Comparison of ENCODE assay signal across 1 cellular context in the genomic region with DNA sequence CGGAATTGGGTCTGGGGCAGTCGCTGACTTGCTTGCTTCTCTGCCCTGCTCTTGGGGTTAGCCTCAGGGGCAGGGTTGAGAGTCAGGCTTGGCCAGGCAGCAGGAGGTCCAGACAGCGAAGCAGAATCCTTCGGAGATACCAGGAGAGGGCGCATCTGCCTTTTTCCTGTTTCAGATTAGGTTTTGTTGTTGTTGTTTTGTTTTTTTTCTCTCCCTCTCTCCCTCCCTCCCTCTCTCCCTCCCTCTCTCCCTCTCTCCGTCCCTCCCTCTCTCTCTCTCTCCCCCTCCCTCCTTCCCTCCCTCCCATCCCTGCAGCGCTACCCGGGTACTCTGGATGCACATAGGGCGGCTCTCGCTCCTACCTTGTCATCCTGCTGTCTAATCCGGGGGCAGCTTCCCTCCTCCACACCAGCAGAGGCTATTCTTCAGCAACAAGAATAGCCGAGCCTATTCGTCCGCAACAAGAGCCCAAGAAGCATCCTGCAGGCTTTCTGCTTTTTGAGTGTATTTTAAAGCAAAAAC.
TF ChIP-seq lines count a peak whose summit lies in the region.

No MANE protein-coding gene starts in this region.

TF ChIP-seq in HEK293, 187 proteins besides CTCF, POLR2A, EP300 and RAD21 (continued from another document):
- TF ChIP-seq, protein P1, sequence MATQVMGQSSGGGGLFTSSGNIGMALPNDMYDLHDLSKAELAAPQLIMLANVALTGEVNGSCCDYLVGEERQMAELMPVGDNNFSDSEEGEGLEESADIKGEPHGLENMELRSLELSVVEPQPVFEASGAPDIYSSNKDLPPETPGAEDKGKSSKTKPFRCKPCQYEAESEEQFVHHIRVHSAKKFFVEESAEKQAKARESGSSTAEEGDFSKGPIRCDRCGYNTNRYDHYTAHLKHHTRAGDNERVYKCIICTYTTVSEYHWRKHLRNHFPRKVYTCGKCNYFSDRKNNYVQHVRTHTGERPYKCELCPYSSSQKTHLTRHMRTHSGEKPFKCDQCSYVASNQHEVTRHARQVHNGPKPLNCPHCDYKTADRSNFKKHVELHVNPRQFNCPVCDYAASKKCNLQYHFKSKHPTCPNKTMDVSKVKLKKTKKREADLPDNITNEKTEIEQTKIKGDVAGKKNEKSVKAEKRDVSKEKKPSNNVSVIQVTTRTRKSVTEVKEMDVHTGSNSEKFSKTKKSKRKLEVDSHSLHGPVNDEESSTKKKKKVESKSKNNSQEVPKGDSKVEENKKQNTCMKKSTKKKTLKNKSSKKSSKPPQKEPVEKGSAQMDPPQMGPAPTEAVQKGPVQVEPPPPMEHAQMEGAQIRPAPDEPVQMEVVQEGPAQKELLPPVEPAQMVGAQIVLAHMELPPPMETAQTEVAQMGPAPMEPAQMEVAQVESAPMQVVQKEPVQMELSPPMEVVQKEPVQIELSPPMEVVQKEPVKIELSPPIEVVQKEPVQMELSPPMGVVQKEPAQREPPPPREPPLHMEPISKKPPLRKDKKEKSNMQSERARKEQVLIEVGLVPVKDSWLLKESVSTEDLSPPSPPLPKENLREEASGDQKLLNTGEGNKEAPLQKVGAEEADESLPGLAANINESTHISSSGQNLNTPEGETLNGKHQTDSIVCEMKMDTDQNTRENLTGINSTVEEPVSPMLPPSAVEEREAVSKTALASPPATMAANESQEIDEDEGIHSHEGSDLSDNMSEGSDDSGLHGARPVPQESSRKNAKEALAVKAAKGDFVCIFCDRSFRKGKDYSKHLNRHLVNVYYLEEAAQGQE (tag by site-specific recombination; IDR thresholded peaks at IDR 0.05), result no peak
- TF ChIP-seq, protein P2, sequence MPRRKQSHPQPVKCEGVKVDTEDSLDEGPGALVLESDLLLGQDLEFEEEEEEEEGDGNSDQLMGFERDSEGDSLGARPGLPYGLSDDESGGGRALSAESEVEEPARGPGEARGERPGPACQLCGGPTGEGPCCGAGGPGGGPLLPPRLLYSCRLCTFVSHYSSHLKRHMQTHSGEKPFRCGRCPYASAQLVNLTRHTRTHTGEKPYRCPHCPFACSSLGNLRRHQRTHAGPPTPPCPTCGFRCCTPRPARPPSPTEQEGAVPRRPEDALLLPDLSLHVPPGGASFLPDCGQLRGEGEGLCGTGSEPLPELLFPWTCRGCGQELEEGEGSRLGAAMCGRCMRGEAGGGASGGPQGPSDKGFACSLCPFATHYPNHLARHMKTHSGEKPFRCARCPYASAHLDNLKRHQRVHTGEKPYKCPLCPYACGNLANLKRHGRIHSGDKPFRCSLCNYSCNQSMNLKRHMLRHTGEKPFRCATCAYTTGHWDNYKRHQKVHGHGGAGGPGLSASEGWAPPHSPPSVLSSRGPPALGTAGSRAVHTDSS (tag by site-specific recombination; IDR thresholded peaks at IDR 0.05), result no peak
- TF ChIP-seq ZNF37A (tag by site-specific recombination; IDR thresholded peaks at IDR 0.05) (no peak), GLIS1 (tag by site-specific recombination; IDR thresholded peaks at IDR 0.05) (peak; percentile 62), GFI1B (tag by site-specific recombination; IDR thresholded peaks at IDR 0.05) (no peak), ZNF600 (tag by site-specific recombination; IDR thresholded peaks at IDR 0.05) (0 out of 2 replicates have a peak, but pooled peaks have one; percentile 48), ZNF544 (tag by site-specific recombination; IDR thresholded peaks at IDR 0.05) (no peak)
